Comparison of ENCODE assay signal across 15 cellular contexts in the genomic region with DNA sequence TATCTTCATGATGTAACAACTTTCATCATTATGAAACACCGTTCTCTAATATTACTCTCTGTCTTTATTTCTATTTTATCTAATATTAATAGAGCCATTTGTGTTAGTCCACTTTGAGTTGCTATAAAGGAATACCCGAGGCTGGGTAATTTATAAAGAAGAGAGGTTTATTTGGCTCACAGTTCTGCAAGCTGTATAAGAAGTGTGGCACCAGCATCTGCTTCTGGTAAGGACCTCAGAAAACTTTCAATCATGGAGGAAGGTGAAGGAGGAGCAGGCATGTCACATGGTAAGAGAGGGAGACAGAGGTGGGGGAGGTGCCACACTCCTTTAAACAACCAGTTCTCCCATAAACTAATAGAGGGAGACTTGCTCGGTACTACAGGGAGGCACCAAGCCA.
"Had no signal": no experiment of that assay in that cellular context is flagged by ENCODE, and none has a peak within 500 bp of the region (broad histone marks: within the 10 kb centered on the region; RNA-seq: fewer than 3 reads in every experiment).

No MANE protein-coding gene starts in this region.

- H3K27ac ChIP-seq: adrenal gland, colonic mucosa, left ventricle myocardium inferior, neutrophil, right atrium auricular region, WERI-Rb-1 had no signal

- DNase-seq: activated CD4-positive, alpha-beta T cell treated with anti-CD3 and anti-CD28 coated beads for 36 hours; activated naive CD4-positive, alpha-beta T cell treated with anti-CD3 and anti-CD28 coated beads, Interleukin-2, amount 10 ng/mL, durations not matched to agents 7 days and 5 days; activated T-cell treated with anti-CD3 and anti-CD28 coated beads, Interleukin-2, amount 50 U/mL, for 1 hour; adrenal gland; colonic mucosa; heart left ventricle; kidney; left ventricle myocardium inferior; T1000; trophoblast cell; WERI-Rb-1 had no signal

- H3K27ac Mint-ChIP-seq: activated naive CD4-positive, alpha-beta T cell treated with anti-CD3 and anti-CD28 coated beads, Interleukin-2, amount 10 ng/mL, durations not matched to agents 7 days and 5 days had no signal

- H3K4me3 ChIP-seq: adrenal gland, colonic mucosa, heart left ventricle, left ventricle myocardium inferior, right atrium auricular region, smooth muscle cell had no signal

- H3K36me3 ChIP-seq: adrenal gland, colonic mucosa, left ventricle myocardium inferior, neutrophil, right atrium auricular region, WERI-Rb-1 had no signal

- H3K27me3 Mint-ChIP-seq: activated CD4-positive, alpha-beta T cell treated with anti-CD3 and anti-CD28 coated beads for 36 hours; activated naive CD4-positive, alpha-beta T cell treated with anti-CD3 and anti-CD28 coated beads, Interleukin-2, amount 10 ng/mL, durations not matched to agents 7 days and 5 days had no signal

- H3K9me3 ChIP-seq: adrenal gland, colonic mucosa, heart left ventricle, left ventricle myocardium inferior, neutrophil, right atrium auricular region had no signal

- ATAC-seq: activated CD4-positive, alpha-beta T cell treated with anti-CD3 and anti-CD28 coated beads for 36 hours; heart left ventricle; stimulated activated effector memory CD8-positive, alpha-beta T cell treated with anti-CD3 and anti-CD28 coated beads, Interleukin-12 subunit alpha, Interleukin-12 subunit beta, amount 100 ng/mL, for 72 hours had no signal

- H3K27me3 ChIP-seq: adrenal gland, colonic mucosa, heart left ventricle, neutrophil, right atrium auricular region had no signal

- H3K4me3 Mint-ChIP-seq: activated CD4-positive, alpha-beta T cell treated with anti-CD3 and anti-CD28 coated beads for 36 hours; activated naive CD4-positive, alpha-beta T cell treated with anti-CD3 and anti-CD28 coated beads, Interleukin-2, amount 10 ng/mL, durations not matched to agents 7 days and 5 days; stimulated activated effector memory CD8-positive, alpha-beta T cell treated with anti-CD3 and anti-CD28 coated beads, Interleukin-12 subunit alpha, Interleukin-12 subunit beta, amount 100 ng/mL, for 72 hours had no signal
